ENCODE assay signal across 12 cellular contexts in the genomic region with DNA sequence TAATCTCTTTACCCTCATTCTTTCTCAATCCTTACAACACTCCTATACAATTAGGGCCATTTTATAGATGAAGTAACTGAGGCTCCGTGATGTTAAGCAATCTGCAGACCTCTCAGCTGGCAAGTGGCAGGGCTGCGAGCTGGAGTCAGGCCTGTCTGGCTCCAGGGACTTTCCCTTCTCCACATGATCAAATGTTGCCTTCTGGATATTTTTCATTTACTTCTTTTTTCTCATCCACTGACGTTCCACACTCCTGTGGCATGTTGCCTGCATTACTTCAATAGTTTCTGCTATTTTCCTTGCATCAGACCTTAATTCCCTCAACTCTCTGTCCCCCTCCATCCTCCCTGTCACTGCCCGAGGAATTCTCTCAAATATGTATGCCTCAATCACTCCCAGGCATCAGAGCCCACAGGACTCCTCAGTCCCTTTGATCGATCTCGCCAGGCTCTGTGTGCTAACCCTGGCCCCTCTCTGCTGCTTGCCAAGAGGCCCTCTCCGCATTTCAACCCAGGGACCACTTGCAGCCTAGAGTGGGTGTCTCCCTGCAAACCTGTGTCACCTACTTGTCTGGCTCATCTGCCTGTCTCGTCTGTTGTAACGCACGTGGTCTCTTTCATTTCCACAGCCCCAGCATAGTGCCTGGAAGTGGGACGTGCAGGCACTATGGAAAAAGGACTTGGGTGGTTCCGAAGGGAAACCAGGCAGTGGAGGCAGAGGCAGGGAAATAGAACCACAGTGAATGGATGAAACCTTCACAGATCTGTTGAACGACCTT. TPM values are rescaled to one million over a fixed set of nuclear protein-coding genes. Genes with fewer than 3 reads are reported as not detected.
DNase-seq lines count a peak whose midpoint lies in the region; ATAC-seq and TF ChIP-seq lines count a peak whose summit lies in the region.
"Had no signal": no experiment of that assay in that cellular context is flagged by ENCODE, and none has a peak within 500 bp of the region (broad histone marks: within the 10 kb centered on the region; RNA-seq: fewer than 3 reads in every experiment).

No MANE protein-coding gene starts in this region.

- no peak for DNase-seq in CD4-positive, CD25-positive, alpha-beta regulatory T cell
- no peak for DNase-seq in GM23338 (ENCODE audit: low spot score)
- no peak for DNase-seq in activated naive CD8-positive, alpha-beta T cell treated with anti-CD3 and anti-CD28 coated beads, Interleukin-2, amount 50 U/mL, for 24 hours
- no peak for DNase-seq in neural progenitor cell (ENCODE audit: low spot score)
- no peak for DNase-seq in SK-N-DZ (ENCODE audit: low spot score)
- DNase-seq in SK-N-SH, result no peak
- DNase-seq: kidney glomerular epithelial cell, NCI-H2171 treated with DMSO at 0.1 percent for 48 hours had no signal

- H3K4me1 Mint-ChIP-seq in CD4-positive, CD25-positive, alpha-beta regulatory T cell, result peaks cover 6 to 80% (median 46%) of the 10 kb centered on the region in 4 donors
- peaks cover 16% of the 10 kb centered on the region; the same call in 2 of the 3 replicates for H3K4me1 Mint-ChIP-seq in GM23338
- peaks cover 99% of the 10 kb centered on the region for H3K4me1 Mint-ChIP-seq in activated naive CD8-positive, alpha-beta T cell treated with anti-CD3 and anti-CD28 coated beads, Interleukin-2, amount 50 U/mL, for 24 hours
- peaks cover 31% of the 10 kb centered on the region for H3K4me1 Mint-ChIP-seq in neural progenitor cell

- no peaks in the 10 kb centered on the region for H3K36me3 ChIP-seq in CD4-positive, CD25-positive, alpha-beta regulatory T cell (ENCODE audit: control insufficient read depth, insufficient read depth, low read length)
- no peaks in the 10 kb centered on the region; the same call in 1 of the 2 replicates for H3K36me3 ChIP-seq in GM23338 (ENCODE audit: insufficient read depth)
- H3K36me3 ChIP-seq in neural progenitor cell, result no peaks in the 10 kb centered on the region
- no peaks in the 10 kb centered on the region for H3K36me3 ChIP-seq in SK-N-SH (replicated peaks in 1 of 2; ENCODE audit: control insufficient read depth in 1 of 2, insufficient read depth in 2 of 2, low read length in 1 of 2)
- H3K36me3 ChIP-seq: SJCRH30 had no signal

- peaks cover 38% of the 10 kb centered on the region for H3K4me1 ChIP-seq in CD4-positive, CD25-positive, alpha-beta regulatory T cell (ENCODE audit: control insufficient read depth, insufficient read depth, low read length, poor library complexity, severe bottlenecking)
- 0 out of 2 replicates have a peak, but pooled peaks cover 5% of the 10 kb centered on the region for H3K4me1 ChIP-seq in GM23338 (ENCODE audit: insufficient read depth)
- no peaks in the 10 kb centered on the region for H3K4me1 ChIP-seq in neural progenitor cell
- peaks cover 0 to 4% of the 10 kb centered on the region in 2 experiments; a peak in 1 of 4 replicates for H3K4me1 ChIP-seq in SK-N-SH (ENCODE audit: control insufficient read depth in 1 of 2, insufficient read depth in 2 of 2, low read depth in 1 of 2, low read length in 1 of 2)

- TF ChIP-seq CTCF in GM23338 (conservative IDR thresholded peaks at IDR 0.05; ENCODE audit: low read depth in 2 of 2) (no peak), neural progenitor cell (IDR thresholded peaks at IDR 0.05) (no peak), SK-N-SH (IDR thresholded peaks at IDR 0.05) (no peak)

- H3K27ac Mint-ChIP-seq in CD4-positive, CD25-positive, alpha-beta regulatory T cell, result peak overlapping the region; percentile 88 to 98 (median 96)
- H3K27ac Mint-ChIP-seq in GM23338 (no peak overlapping the region), neural progenitor cell (peak overlapping the region; percentile 36)
- peak overlapping the region; percentile 96 for H3K27ac Mint-ChIP-seq in activated naive CD8-positive, alpha-beta T cell treated with anti-CD3 and anti-CD28 coated beads, Interleukin-2, amount 50 U/mL, for 24 hours

- TF ChIP-seq EP300 in SK-N-SH (IDR thresholded peaks at IDR 0.05; ENCODE audit: borderline replicate concordance in 1 of 2, low read depth in 1 of 2, low read length in 1 of 2), result no peak

- WGBS in SK-N-SH (ENCODE audit: low lambda C conversion rate), result 46% methylated on average over 13 of the region's 13 CpGs

- no peaks in the 10 kb centered on the region for H3K27me3 Mint-ChIP-seq in CD4-positive, CD25-positive, alpha-beta regulatory T cell
- peaks cover 5% of the 10 kb centered on the region for H3K27me3 Mint-ChIP-seq in GM23338 (ENCODE audit: insufficient read depth, low read depth, poor library complexity)
- H3K27me3 Mint-ChIP-seq in activated naive CD8-positive, alpha-beta T cell treated with anti-CD3 and anti-CD28 coated beads, Interleukin-2, amount 50 U/mL, for 24 hours, result no peaks in the 10 kb centered on the region
- H3K27me3 Mint-ChIP-seq in neural progenitor cell (ENCODE audit: insufficient read depth, low read depth), result peaks cover 8% of the 10 kb centered on the region

- no peak overlapping the region for H3K9ac ChIP-seq in neural progenitor cell
- no peak overlapping the region for H3K9ac ChIP-seq in SK-N-SH

- H3K4me2 ChIP-seq in GM23338 (no peak overlapping the region), neural progenitor cell (no peak overlapping the region), SK-N-SH (no peak overlapping the region)

- H2AFZ ChIP-seq in GM23338 (peak overlapping the region; percentile 78), neural progenitor cell (replicated peaks) (peak overlapping the region; percentile 26), SK-N-SH (ENCODE audit: low read depth) (no peak overlapping the region)

- H3K27me3 ChIP-seq in CD4-positive, CD25-positive, alpha-beta regulatory T cell (ENCODE audit: control insufficient read depth, insufficient read depth, low read length), result no peaks in the 10 kb centered on the region
- H3K27me3 ChIP-seq in GM23338 (ENCODE audit: insufficient read depth) (no peaks in the 10 kb centered on the region), neural progenitor cell (no peaks in the 10 kb centered on the region), SK-N-SH (ENCODE audit: insufficient read depth) (peaks cover 5% of the 10 kb centered on the region; the same call in 1 of the 2 replicates)
- H3K27me3 ChIP-seq: SJCRH30 had no signal

- CTCF ChIA-PET in SK-N-SH (lab: Yijun Ruan, JAX), result no interaction called here

- H3K27ac ChIP-seq in CD4-positive, CD25-positive, alpha-beta regulatory T cell (ENCODE audit: insufficient read depth, low read length, poor library complexity, severe bottlenecking), result peak overlapping the region; percentile 90
- H3K27ac ChIP-seq in GM23338 (ENCODE audit: low read depth), result no peak overlapping the region
- no peak overlapping the region for H3K27ac ChIP-seq in neural progenitor cell
- H3K27ac ChIP-seq in SK-N-SH (ENCODE audit: low read depth in 2 of 2, low read length in 1 of 2), result no peak overlapping the region
- H3K27ac ChIP-seq: SJCRH30 had no signal

- H3F3A ChIP-seq in GM23338 (replicated peaks; ENCODE audit: low read depth) (no peaks in the 10 kb centered on the region), neural progenitor cell (ENCODE audit: low read depth) (no peaks in the 10 kb centered on the region), SK-N-SH (replicated peaks; ENCODE audit: insufficient read depth) (no peaks in the 10 kb centered on the region)

- no peaks in the 10 kb centered on the region for H3K36me3 Mint-ChIP-seq in CD4-positive, CD25-positive, alpha-beta regulatory T cell
- H3K36me3 Mint-ChIP-seq in GM23338 (ENCODE audit: low read depth), result no peaks in the 10 kb centered on the region
- no peaks in the 10 kb centered on the region for H3K36me3 Mint-ChIP-seq in activated naive CD8-positive, alpha-beta T cell treated with anti-CD3 and anti-CD28 coated beads, Interleukin-2, amount 50 U/mL, for 24 hours (ENCODE audit: low read depth)
- no peaks in the 10 kb centered on the region for H3K36me3 Mint-ChIP-seq in neural progenitor cell

- ATAC-seq in CD4-positive, CD25-positive, alpha-beta regulatory T cell (ENCODE audit: low read depth in 2 of 2), result no peak
- ATAC-seq in GM23338 (no peak), GM21528 (IDR thresholded peaks at IDR 0.05; ENCODE audit: low FRiP score, unreplicated experiment) (no peak)
- peak; percentile 8 for ATAC-seq in activated naive CD8-positive, alpha-beta T cell treated with anti-CD3 and anti-CD28 coated beads, Interleukin-2, amount 50 U/mL, for 24 hours

- H4K20me1 ChIP-seq in GM23338 (replicated peaks; ENCODE audit: insufficient read depth) (no peaks in the 10 kb centered on the region), neural progenitor cell (ENCODE audit: low read depth) (no peaks in the 10 kb centered on the region), SK-N-SH (ENCODE audit: insufficient read depth) (no peaks in the 10 kb centered on the region)

- no peaks in the 10 kb centered on the region for H3K9me3 ChIP-seq in CD4-positive, CD25-positive, alpha-beta regulatory T cell (ENCODE audit: control insufficient read depth in 2 of 2, low read length in 2 of 2)
- H3K9me3 ChIP-seq in neural progenitor cell (ENCODE audit: low read depth), result no peaks in the 10 kb centered on the region
- no peaks in the 10 kb centered on the region for H3K9me3 ChIP-seq in SK-N-SH
- H3K9me3 ChIP-seq: SJCRH30 had no signal

- H3K79me2 ChIP-seq in GM23338 (replicated peaks; ENCODE audit: insufficient read depth), result no peaks in the 10 kb centered on the region
- no peaks in the 10 kb centered on the region for H3K79me2 ChIP-seq in neural progenitor cell (ENCODE audit: low read depth)
- H3K79me2 ChIP-seq in SK-N-SH (ENCODE audit: insufficient read depth), result no peaks in the 10 kb centered on the region

- peak overlapping the region; percentile 59 to 75 (median 66) for H3K4me3 Mint-ChIP-seq in CD4-positive, CD25-positive, alpha-beta regulatory T cell
- H3K4me3 Mint-ChIP-seq in GM23338 (no peak overlapping the region), neural progenitor cell (no peak overlapping the region)
- peak overlapping the region; percentile 64 for H3K4me3 Mint-ChIP-seq in activated naive CD8-positive, alpha-beta T cell treated with anti-CD3 and anti-CD28 coated beads, Interleukin-2, amount 50 U/mL, for 24 hours

- H3K9me2 ChIP-seq in GM23338 (ENCODE audit: insufficient read depth), result no peaks in the 10 kb centered on the region
- H3K9me2 ChIP-seq in SK-N-SH, result no peaks in the 10 kb centered on the region

- no peak overlapping the region for H3K4me3 ChIP-seq in CD4-positive, CD25-positive, alpha-beta regulatory T cell (ENCODE audit: low read depth, low read length)
- H3K4me3 ChIP-seq in GM23338 (no peak overlapping the region), neural progenitor cell (no peak overlapping the region), SK-N-SH (ENCODE audit: low read depth in 2 of 2, low read length in 1 of 2) (no peak overlapping the region)
- H3K4me3 ChIP-seq: SJCRH30 had no signal

- H3K9me3 Mint-ChIP-seq in CD4-positive, CD25-positive, alpha-beta regulatory T cell, result peaks cover 0 to 1% (median 0%) of the 10 kb centered on the region in 7 donors
- no peaks in the 10 kb centered on the region for H3K9me3 Mint-ChIP-seq in GM23338
- no peaks in the 10 kb centered on the region for H3K9me3 Mint-ChIP-seq in activated naive CD8-positive, alpha-beta T cell treated with anti-CD3 and anti-CD28 coated beads, Interleukin-2, amount 50 U/mL, for 24 hours
- H3K9me3 Mint-ChIP-seq in neural progenitor cell, result no peaks in the 10 kb centered on the region

- TF ChIP-seq RAD21 in SK-N-SH (IDR thresholded peaks at IDR 0.05; ENCODE audit: low read length), result no peak

- POLR2A ChIA-PET in SK-N-SH (lab: Yijun Ruan, JAX), result no interaction called here

RNA-seq across cellular contexts. Expression of a gene that starts 55.4 kb away (rescaled TPM):
- 330 TPM for total RNA-seq in CD4-positive, CD25-positive, alpha-beta regulatory T cell
- 100 to 1,000 TPM; 105 to 191 (median 161) TPM for polyA plus RNA-seq in CD4-positive, CD25-positive, alpha-beta regulatory T cell
- total RNA-seq in GM23338 (2014; rRNA removed; shearing (Covaris generic)), result 0.43 TPM in 1 of 2 replicates, not detected in the other
- polyA plus RNA-seq in GM23338 (2016; fragmentation: Nextera tagmentation; extraction: Ambion mirVana), result not detected in 2 replicates
- not detected in 2 replicates for total RNA-seq in neural progenitor cell (ENCODE audit: low replicate concordance)
- not detected in 2 replicates for polyA plus RNA-seq in SK-N-DZ (2014; cell fraction: cytosol; rRNA removed)
- not detected in 2 replicates for polyA plus RNA-seq in SK-N-DZ (2014; cell fraction: nucleus; rRNA removed)
- polyA plus RNA-seq in SK-N-SH (2012; rRNA removed), result not detected in 2 replicates
- not detected in 2 replicates for polyA plus RNA-seq in SK-N-SH (2012; cell fraction: cytosol; rRNA removed)
- polyA plus RNA-seq in SK-N-SH (2012; cell fraction: nucleus; rRNA removed), result not detected in 2 replicates
- total RNA-seq: HT-29, pulmonary artery endothelial cell had no signal

Comparison
In these comparisons a context has a peak if more than half of its experiments do, and no peak if none do; other contexts are left out.
1. H3K4me3 Mint-ChIP-seq: peak in CD4-positive, CD25-positive, alpha-beta regulatory T cell (4 of 4) and activated naive CD8-positive, alpha-beta T cell treated with anti-CD3 and anti-CD28 coated beads, Interleukin-2, amount 50 U/mL, for 24 hours (single experiment); none in GM23338 (single experiment) and neural progenitor cell (single experiment).
2. RNA of a gene that starts 55.4 kb away (total RNA-seq): 330 TPM in CD4-positive, CD25-positive, alpha-beta regulatory T cell (single experiment); 0.43 TPM in GM23338 and not detected in neural progenitor cell; every median in the first group is over 100 times any median in the second.